Comparison of ENCODE assay signal across 8 cellular contexts in the genomic region with DNA sequence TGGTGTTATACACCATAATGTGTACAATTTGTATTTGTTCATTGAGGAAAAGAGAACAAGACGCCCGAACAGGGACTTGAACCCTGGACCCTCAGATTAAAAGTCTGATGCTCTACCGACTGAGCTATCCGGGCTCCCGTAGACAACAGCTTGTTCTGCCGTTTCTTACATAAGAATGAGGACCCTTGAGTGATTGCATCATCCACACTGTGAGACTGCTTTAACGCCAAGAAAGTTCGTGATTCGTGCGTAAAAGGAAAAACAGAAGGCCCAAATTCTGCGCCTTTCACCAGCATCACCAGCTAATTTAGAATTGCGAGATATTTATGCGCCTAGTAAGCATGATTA. TPM values are rescaled to one million over a fixed set of nuclear protein-coding genes. Genes with fewer than 3 reads are reported as not detected.
DNase-seq lines count a peak whose midpoint lies in the region; ATAC-seq, FAIRE-seq and TF ChIP-seq lines count a peak whose summit lies in the region.

No MANE protein-coding gene starts in this region.

- peak overlapping the region; percentile 70 to 85 for H3K9ac ChIP-seq in kidney (ENCODE audit: low read length in 2 of 2)

- no peaks in the 10 kb centered on the region for H3K9me3 ChIP-seq in kidney (ENCODE audit: control insufficient read depth in 1 of 2, low read length in 2 of 2)

- intact Hi-C loops in kidney (cut with DNase I) = no loop called here

- peak overlapping the region; percentile 96 for H3K4me3 Mint-ChIP-seq in WTC11

- TF ChIP-seq CTCF in WTC11 (IDR thresholded peaks at IDR 0.05) = no peak
- no peak for TF ChIP-seq CTCF in kidney (IDR thresholded peaks at IDR 0.05; ENCODE audit: borderline replicate concordance, extremely low read depth, insufficient read depth)

- peak; percentile 94 for DNase-seq in ACHN
- peak; percentile 96 for DNase-seq in NCI-H2227 treated with DMSO at 0.1 percent for 48 hours (lab: John Stamatoyannopoulos, UW)
- peak; percentile 84 for DNase-seq in WTC11 (ENCODE audit: low spot score)
- DNase-seq in central memory CD4-positive, alpha-beta T cell = peak; percentile 94
- no peak for DNase-seq in kidney
- peak; percentile 72 to 99 (median 89) for DNase-seq in stimulated activated CD4-positive, alpha-beta T cell treated with anti-CD3 and anti-CD28 coated beads, Interleukin-12 subunit alpha, Interleukin-12 subunit beta, amount 100 ng/mL, for 48 hours (ENCODE audit: low read depth in 2 of 3, low spot score in 1 of 3)

- no peaks in the 10 kb centered on the region for H3K9me3 Mint-ChIP-seq in WTC11

- peaks cover 2 to 5% of the 10 kb centered on the region in 2 donors for H3K4me1 ChIP-seq in kidney (ENCODE audit: control insufficient read depth in 1 of 2, insufficient read depth in 1 of 2, low read depth in 1 of 2, low read length in 2 of 2)

- no peaks in the 10 kb centered on the region for H3K36me3 Mint-ChIP-seq in WTC11

- in situ Hi-C loops in ACHN (cut with HindIII; ENCODE audit: low pct_ligation_motif_present, low pct_unique_long_range_greater_than_20kb, low sequenced_read_pairs) = no loop called here

- H3K27ac ChIP-seq in kidney (ENCODE audit: low read depth in 2 of 2, low read length in 2 of 2) = peak overlapping the region; percentile 75 to 94

- ATAC-seq in GM18873 (IDR thresholded peaks at IDR 0.05; ENCODE audit: low FRiP score, unreplicated experiment) (peak; percentile 49), HG03159 (IDR thresholded peaks at IDR 0.05; ENCODE audit: unreplicated experiment) (peak; percentile 51), WTC11 (peak; percentile 75)

- peak overlapping the region; percentile 68 to 93 for H3K4me3 ChIP-seq in kidney (ENCODE audit: low read length in 2 of 2)

- H3K27me3 Mint-ChIP-seq in WTC11 (ENCODE audit: low read depth) = peaks cover 3% of the 10 kb centered on the region; the same call in 1 of the 2 replicates

- CTCF ChIA-PET in WTC11 (lab: Charles Lee) = interaction anchor here (1.5 to 19.5 kb wide), 6 partner anchors 10 to 300 kb away, joined by 7 to 906 read pairs (median 22); a partner anchor contains a TSS

- H3K4me1 Mint-ChIP-seq in WTC11 = peaks cover 11% of the 10 kb centered on the region

- FAIRE-seq in kidney (lab: Jason Lieb, UNC) = peak; percentile 32

- POLR2A ChIA-PET in WTC11 (lab: Charles Lee) = interaction anchor here (1.5 to 3.1 kb wide), 3 partner anchors 9 to 94 kb away, joined by 3 to 38 read pairs (median 16); a partner anchor contains a TSS

- peak overlapping the region; percentile 98 for H3K27ac Mint-ChIP-seq in WTC11

- H3K36me3 ChIP-seq in kidney (ENCODE audit: control insufficient read depth in 1 of 2, insufficient read depth in 2 of 2, low read length in 2 of 2) = no peaks in the 10 kb centered on the region

TF ChIP-seq in WTC11, 78 proteins besides CTCF, POLR2A, EP300 and RAD21 (continues in another document):
- TF ChIP-seq HMGA2 (CRISPR knock-in tag; IDR thresholded peaks at IDR 0.05) = 0 out of 2 replicates have a peak, but pooled peaks have one; percentile 50
- no peak for TF ChIP-seq ZNF416 (CRISPR knock-in tag; IDR thresholded peaks at IDR 0.05)
- TF ChIP-seq TP53 (CRISPR knock-in tag; IDR thresholded peaks at IDR 0.05) = no peak
- no peak for TF ChIP-seq NR3C1 (CRISPR knock-in tag; conservative IDR thresholded peaks at IDR 0.05; ENCODE audit: low read depth)
- TF ChIP-seq JUN (CRISPR knock-in tag; IDR thresholded peaks at IDR 0.05) = 0 out of 2 replicates have a peak, but pooled peaks have one; percentile 10
- TF ChIP-seq FOXJ3 (CRISPR knock-in tag; IDR thresholded peaks at IDR 0.05; ENCODE audit: borderline replicate concordance) = no peak
- TF ChIP-seq NFE2L1 (CRISPR knock-in tag; IDR thresholded peaks at IDR 0.05) = no peak
- 0 out of 2 replicates have a peak, but pooled peaks have one; percentile 35 for TF ChIP-seq ATF1 (CRISPR knock-in tag; IDR thresholded peaks at IDR 0.05)
- TF ChIP-seq ESRRA (CRISPR knock-in tag; IDR thresholded peaks at IDR 0.05; ENCODE audit: borderline replicate concordance) = no peak
- TF ChIP-seq, protein P1, sequence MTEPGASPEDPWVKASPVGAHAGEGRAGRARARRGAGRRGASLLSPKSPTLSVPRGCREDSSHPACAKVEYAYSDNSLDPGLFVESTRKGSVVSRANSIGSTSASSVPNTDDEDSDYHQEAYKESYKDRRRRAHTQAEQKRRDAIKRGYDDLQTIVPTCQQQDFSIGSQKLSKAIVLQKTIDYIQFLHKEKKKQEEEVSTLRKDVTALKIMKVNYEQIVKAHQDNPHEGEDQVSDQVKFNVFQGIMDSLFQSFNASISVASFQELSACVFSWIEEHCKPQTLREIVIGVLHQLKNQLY (CRISPR knock-in tag; IDR thresholded peaks at IDR 0.05) = no peak
- no peak for TF ChIP-seq NR2C2 (CRISPR knock-in tag; IDR thresholded peaks at IDR 0.05)
- TF ChIP-seq, protein P2, sequence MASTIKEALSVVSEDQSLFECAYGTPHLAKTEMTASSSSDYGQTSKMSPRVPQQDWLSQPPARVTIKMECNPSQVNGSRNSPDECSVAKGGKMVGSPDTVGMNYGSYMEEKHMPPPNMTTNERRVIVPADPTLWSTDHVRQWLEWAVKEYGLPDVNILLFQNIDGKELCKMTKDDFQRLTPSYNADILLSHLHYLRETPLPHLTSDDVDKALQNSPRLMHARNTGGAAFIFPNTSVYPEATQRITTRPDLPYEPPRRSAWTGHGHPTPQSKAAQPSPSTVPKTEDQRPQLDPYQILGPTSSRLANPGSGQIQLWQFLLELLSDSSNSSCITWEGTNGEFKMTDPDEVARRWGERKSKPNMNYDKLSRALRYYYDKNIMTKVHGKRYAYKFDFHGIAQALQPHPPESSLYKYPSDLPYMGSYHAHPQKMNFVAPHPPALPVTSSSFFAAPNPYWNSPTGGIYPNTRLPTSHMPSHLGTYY (CRISPR knock-in tag; IDR thresholded peaks at IDR 0.05) = no peak
- TF ChIP-seq, protein P3, sequence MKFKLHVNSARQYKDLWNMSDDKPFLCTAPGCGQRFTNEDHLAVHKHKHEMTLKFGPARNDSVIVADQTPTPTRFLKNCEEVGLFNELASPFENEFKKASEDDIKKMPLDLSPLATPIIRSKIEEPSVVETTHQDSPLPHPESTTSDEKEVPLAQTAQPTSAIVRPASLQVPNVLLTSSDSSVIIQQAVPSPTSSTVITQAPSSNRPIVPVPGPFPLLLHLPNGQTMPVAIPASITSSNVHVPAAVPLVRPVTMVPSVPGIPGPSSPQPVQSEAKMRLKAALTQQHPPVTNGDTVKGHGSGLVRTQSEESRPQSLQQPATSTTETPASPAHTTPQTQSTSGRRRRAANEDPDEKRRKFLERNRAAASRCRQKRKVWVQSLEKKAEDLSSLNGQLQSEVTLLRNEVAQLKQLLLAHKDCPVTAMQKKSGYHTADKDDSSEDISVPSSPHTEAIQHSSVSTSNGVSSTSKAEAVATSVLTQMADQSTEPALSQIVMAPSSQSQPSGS (CRISPR knock-in tag; IDR thresholded peaks at IDR 0.05; ENCODE audit: borderline replicate concordance, low read depth) = no peak
- TF ChIP-seq, protein P4, sequence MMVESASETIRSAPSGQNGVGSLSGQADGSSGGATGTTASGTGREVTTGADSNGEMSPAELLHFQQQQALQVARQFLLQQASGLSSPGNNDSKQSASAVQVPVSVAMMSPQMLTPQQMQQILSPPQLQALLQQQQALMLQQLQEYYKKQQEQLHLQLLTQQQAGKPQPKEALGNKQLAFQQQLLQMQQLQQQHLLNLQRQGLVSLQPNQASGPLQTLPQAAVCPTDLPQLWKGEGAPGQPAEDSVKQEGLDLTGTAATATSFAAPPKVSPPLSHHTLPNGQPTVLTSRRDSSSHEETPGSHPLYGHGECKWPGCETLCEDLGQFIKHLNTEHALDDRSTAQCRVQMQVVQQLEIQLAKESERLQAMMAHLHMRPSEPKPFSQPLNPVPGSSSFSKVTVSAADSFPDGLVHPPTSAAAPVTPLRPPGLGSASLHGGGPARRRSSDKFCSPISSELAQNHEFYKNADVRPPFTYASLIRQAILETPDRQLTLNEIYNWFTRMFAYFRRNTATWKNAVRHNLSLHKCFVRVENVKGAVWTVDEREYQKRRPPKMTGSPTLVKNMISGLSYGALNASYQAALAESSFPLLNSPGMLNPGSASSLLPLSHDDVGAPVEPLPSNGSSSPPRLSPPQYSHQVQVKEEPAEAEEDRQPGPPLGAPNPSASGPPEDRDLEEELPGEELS (CRISPR knock-in tag; IDR thresholded peaks at IDR 0.05) = no peak
- TF ChIP-seq, protein P5, sequence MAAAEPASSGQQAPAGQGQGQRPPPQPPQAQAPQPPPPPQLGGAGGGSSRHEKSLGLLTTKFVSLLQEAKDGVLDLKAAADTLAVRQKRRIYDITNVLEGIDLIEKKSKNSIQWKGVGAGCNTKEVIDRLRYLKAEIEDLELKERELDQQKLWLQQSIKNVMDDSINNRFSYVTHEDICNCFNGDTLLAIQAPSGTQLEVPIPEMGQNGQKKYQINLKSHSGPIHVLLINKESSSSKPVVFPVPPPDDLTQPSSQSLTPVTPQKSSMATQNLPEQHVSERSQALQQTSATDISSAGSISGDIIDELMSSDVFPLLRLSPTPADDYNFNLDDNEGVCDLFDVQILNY (CRISPR knock-in tag; IDR thresholded peaks at IDR 0.05) = no peak
- TF ChIP-seq, protein P6, sequence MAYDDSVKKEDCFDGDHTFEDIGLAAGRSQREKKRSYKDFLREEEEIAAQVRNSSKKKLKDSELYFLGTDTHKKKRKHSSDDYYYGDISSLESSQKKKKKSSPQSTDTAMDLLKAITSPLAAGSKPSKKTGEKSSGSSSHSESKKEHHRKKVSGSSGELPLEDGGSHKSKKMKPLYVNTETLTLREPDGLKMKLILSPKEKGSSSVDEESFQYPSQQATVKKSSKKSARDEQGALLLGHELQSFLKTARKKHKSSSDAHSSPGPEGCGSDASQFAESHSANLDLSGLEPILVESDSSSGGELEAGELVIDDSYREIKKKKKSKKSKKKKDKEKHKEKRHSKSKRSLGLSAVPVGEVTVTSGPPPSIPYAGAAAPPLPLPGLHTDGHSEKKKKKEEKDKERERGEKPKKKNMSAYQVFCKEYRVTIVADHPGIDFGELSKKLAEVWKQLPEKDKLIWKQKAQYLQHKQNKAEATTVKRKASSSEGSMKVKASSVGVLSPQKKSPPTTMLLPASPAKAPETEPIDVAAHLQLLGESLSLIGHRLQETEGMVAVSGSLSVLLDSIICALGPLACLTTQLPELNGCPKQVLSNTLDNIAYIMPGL (CRISPR knock-in tag; IDR thresholded peaks at IDR 0.05) = peak; percentile 67; the same call in 1 of the 2 replicates

RNA-seq across cellular contexts. Expression of a gene that starts 9.3 kb away (rescaled TPM):
- total RNA-seq in WTC11 (2021) = 73.5 to 76.2 TPM (median 74.1 TPM) in 3 replicates
- 87.9 TPM for total RNA-seq in kidney
- polyA plus RNA-seq in kidney (ENCODE audit: insufficient read depth, low read depth, low replicate concordance) = 6.3 TPM

RNA-seq across cellular contexts. Expression of a gene that starts 12.3 kb away (rescaled TPM):
- total RNA-seq in WTC11 (2021) = 20.8 to 27.7 TPM (median 22.6 TPM) in 3 replicates
- total RNA-seq in kidney = 36.4 TPM
- polyA plus RNA-seq in kidney (ENCODE audit: insufficient read depth, low read depth, low replicate concordance) = 2.5 TPM
